In the genomic region with DNA sequence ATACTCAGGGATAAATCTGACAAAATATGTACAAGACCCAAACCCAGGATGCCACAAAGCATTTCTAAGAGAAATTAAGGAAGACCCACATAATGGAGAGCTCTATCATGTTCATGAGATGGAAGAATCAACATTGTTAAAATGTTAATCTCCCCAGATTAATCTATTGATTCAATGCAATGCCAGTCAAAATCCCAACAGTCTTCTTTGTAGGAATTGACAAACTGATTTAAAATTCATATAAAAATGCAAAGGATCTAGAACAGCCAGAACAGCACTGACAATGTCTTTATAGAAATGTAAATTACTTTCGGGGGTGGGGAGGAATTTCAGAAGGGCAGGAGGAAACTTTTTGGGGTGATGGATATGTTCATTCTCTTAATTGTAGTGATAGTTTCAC, we compare ENCODE assay signal across 1 cellular context.
TF ChIP-seq lines count a peak whose summit lies in the region.

No MANE protein-coding gene starts in this region.

TF ChIP-seq in H1, 55 proteins besides CTCF, POLR2A, EP300 and RAD21:
- TF ChIP-seq TAF1 (IDR thresholded peaks at IDR 0.05; ENCODE audit: low read depth, low read length): no peak
- TF ChIP-seq, protein P1, sequence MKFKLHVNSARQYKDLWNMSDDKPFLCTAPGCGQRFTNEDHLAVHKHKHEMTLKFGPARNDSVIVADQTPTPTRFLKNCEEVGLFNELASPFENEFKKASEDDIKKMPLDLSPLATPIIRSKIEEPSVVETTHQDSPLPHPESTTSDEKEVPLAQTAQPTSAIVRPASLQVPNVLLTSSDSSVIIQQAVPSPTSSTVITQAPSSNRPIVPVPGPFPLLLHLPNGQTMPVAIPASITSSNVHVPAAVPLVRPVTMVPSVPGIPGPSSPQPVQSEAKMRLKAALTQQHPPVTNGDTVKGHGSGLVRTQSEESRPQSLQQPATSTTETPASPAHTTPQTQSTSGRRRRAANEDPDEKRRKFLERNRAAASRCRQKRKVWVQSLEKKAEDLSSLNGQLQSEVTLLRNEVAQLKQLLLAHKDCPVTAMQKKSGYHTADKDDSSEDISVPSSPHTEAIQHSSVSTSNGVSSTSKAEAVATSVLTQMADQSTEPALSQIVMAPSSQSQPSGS (IDR thresholded peaks at IDR 0.05; ENCODE audit: low read length): no peak
- no peak for TF ChIP-seq SUZ12 (IDR thresholded peaks at IDR 0.05; ENCODE audit: low read length)
- no peak for TF ChIP-seq BCL11A (IDR thresholded peaks at IDR 0.05; ENCODE audit: low read depth in 2 of 2, low read length in 2 of 2)
- TF ChIP-seq ZNF274 (IDR thresholded peaks at IDR 0.05; ENCODE audit: borderline replicate concordance, extremely low read depth, low read length): no peak
- no peak for TF ChIP-seq RXRA (IDR thresholded peaks at IDR 0.05; ENCODE audit: insufficient read depth, low read depth, low read length)
- no peak for TF ChIP-seq SRF (IDR thresholded peaks at IDR 0.05; ENCODE audit: low read depth, low read length)
- TF ChIP-seq RNF2 (IDR thresholded peaks at IDR 0.05; ENCODE audit: borderline replicate concordance, low read depth, low read length, missing control alignments, poor library complexity, severe bottlenecking): no peak
- TF ChIP-seq RBBP5 (IDR thresholded peaks at IDR 0.05; ENCODE audit: borderline replicate concordance, low read depth, low read length): no peak
- no peak for TF ChIP-seq CHD1 (IDR thresholded peaks at IDR 0.05; ENCODE audit: low read depth, low read length)
- no peak for TF ChIP-seq CBX5 (IDR thresholded peaks at IDR 0.05; ENCODE audit: low read depth, low read length)
- TF ChIP-seq SP4 (IDR thresholded peaks at IDR 0.05; ENCODE audit: low read length): no peak
- TF ChIP-seq POU5F1 (IDR thresholded peaks at IDR 0.05; ENCODE audit: low read depth, low read length): no peak
- TF ChIP-seq HDAC6 (IDR thresholded peaks at IDR 0.05; ENCODE audit: low read depth, low read length): no peak
- TF ChIP-seq POLR2AphosphoS5 (IDR thresholded peaks at IDR 0.05; ENCODE audit: low read depth, low read length): no peak
- no peak for TF ChIP-seq SIN3A (conservative IDR thresholded peaks at IDR 0.05 in 1 of 2, IDR thresholded peaks at IDR 0.05 in 1 of 2; ENCODE audit: low read depth in 1 of 2, low read length in 2 of 2)
- no peak for TF ChIP-seq RFX5 (IDR thresholded peaks at IDR 0.05; ENCODE audit: borderline replicate concordance, low read depth, low read length)
- no peak for TF ChIP-seq CREB1 (IDR thresholded peaks at IDR 0.05)
- TF ChIP-seq GABPA (IDR thresholded peaks at IDR 0.05; ENCODE audit: borderline replicate concordance, insufficient read depth, low read length): no peak
- no peak for TF ChIP-seq TBP (IDR thresholded peaks at IDR 0.05; ENCODE audit: low read depth, low read length)
TF ChIP-seq in H1: peak in this region for 0.
